1 cellular context compared by ENCODE assay signal in the genomic region with DNA sequence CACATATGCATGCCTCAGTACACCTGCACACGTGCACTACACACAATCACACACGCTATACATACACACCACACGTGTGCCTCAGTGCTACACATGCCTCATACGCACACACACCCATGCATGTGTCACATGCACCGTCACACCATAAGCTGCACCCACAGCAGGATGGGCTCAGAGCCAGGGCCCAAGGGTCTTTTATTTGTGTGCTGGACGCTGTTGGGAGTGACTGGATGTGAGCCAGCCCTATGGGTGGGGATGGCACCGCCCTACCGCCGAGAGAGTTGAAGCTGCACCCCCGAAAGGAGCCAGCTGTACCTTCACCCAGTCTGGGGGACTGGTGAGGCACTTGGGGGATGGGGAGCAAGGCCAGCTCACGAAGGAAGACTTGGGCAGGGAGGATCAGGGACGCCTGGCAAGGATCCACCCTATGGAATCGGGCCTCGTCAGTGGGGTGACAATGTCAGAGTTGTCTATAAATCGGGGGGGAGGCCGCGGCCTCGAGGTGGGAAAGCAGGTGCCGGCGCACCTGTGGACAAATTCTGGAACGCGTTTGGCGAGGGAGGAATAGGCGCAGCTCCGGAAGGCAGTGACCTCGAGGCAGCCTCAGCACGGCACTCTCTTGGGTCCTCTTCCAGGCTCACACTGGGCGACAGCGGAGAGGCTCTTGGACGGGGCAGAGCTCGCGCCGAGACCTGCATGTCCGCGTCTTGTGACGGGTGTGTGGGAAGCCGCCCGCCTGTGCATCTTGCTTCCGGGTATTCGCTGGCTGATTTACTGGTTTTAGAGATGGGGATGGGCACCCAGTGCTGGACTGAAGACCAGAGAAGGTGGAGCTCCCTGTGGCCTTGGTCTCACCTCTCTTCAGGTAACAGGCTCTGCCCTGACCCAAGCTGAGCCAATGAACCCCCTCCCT.
TF ChIP-seq lines count a peak whose summit lies in the region.

No MANE protein-coding gene starts in this region.

TF ChIP-seq in HepG2, 621 proteins besides CTCF, POLR2A, EP300 and RAD21 (continued from another document):
- TF ChIP-seq, protein P1, sequence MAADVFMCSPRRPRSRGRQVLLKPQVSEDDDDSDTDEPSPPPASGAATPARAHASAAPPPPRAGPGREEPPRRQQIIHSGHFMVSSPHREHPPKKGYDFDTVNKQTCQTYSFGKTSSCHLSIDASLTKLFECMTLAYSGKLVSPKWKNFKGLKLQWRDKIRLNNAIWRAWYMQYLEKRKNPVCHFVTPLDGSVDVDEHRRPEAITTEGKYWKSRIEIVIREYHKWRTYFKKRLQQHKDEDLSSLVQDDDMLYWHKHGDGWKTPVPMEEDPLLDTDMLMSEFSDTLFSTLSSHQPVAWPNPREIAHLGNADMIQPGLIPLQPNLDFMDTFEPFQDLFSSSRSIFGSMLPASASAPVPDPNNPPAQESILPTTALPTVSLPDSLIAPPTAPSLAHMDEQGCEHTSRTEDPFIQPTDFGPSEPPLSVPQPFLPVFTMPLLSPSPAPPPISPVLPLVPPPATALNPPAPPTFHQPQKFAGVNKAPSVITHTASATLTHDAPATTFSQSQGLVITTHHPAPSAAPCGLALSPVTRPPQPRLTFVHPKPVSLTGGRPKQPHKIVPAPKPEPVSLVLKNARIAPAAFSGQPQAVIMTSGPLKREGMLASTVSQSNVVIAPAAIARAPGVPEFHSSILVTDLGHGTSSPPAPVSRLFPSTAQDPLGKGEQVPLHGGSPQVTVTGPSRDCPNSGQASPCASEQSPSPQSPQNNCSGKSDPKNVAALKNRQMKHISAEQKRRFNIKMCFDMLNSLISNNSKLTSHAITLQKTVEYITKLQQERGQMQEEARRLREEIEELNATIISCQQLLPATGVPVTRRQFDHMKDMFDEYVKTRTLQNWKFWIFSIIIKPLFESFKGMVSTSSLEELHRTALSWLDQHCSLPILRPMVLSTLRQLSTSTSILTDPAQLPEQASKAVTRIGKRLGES (CRISPR knock-in tag; IDR thresholded peaks at IDR 0.05; ENCODE audit: borderline replicate concordance) = no peak
- TF ChIP-seq SYNCRIP (IDR thresholded peaks at IDR 0.05; ENCODE audit: insufficient read depth, low read depth, low read length) = no peak
- TF ChIP-seq PAWR (CRISPR knock-in tag; IDR thresholded peaks at IDR 0.05; ENCODE audit: borderline replicate concordance) = no peak
- TF ChIP-seq, protein P2, sequence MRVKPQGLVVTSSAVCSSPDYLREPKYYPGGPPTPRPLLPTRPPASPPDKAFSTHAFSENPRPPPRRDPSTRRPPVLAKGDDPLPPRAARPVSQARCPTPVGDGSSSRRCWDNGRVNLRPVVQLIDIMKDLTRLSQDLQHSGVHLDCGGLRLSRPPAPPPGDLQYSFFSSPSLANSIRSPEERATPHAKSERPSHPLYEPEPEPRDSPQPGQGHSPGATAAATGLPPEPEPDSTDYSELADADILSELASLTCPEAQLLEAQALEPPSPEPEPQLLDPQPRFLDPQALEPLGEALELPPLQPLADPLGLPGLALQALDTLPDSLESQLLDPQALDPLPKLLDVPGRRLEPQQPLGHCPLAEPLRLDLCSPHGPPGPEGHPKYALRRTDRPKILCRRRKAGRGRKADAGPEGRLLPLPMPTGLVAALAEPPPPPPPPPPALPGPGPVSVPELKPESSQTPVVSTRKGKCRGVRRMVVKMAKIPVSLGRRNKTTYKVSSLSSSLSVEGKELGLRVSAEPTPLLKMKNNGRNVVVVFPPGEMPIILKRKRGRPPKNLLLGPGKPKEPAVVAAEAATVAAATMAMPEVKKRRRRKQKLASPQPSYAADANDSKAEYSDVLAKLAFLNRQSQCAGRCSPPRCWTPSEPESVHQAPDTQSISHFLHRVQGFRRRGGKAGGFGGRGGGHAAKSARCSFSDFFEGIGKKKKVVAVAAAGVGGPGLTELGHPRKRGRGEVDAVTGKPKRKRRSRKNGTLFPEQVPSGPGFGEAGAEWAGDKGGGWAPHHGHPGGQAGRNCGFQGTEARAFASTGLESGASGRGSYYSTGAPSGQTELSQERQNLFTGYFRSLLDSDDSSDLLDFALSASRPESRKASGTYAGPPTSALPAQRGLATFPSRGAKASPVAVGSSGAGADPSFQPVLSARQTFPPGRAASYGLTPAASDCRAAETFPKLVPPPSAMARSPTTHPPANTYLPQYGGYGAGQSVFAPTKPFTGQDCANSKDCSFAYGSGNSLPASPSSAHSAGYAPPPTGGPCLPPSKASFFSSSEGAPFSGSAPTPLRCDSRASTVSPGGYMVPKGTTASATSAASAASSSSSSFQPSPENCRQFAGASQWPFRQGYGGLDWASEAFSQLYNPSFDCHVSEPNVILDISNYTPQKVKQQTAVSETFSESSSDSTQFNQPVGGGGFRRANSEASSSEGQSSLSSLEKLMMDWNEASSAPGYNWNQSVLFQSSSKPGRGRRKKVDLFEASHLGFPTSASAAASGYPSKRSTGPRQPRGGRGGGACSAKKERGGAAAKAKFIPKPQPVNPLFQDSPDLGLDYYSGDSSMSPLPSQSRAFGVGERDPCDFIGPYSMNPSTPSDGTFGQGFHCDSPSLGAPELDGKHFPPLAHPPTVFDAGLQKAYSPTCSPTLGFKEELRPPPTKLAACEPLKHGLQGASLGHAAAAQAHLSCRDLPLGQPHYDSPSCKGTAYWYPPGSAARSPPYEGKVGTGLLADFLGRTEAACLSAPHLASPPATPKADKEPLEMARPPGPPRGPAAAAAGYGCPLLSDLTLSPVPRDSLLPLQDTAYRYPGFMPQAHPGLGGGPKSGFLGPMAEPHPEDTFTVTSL (CRISPR knock-in tag; IDR thresholded peaks at IDR 0.05; ENCODE audit: borderline replicate concordance) = no peak
- TF ChIP-seq, protein P3, sequence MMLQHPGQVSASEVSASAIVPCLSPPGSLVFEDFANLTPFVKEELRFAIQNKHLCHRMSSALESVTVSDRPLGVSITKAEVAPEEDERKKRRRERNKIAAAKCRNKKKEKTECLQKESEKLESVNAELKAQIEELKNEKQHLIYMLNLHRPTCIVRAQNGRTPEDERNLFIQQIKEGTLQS (CRISPR knock-in tag; IDR thresholded peaks at IDR 0.05) = no peak
